Comparison of ENCODE assay signal across 8 cellular contexts in genomic region chr1:155442431-155442830, GRCh38.
DNase-seq lines count a peak whose midpoint lies in the region; ATAC-seq and TF ChIP-seq lines count a peak whose summit lies in the region.
"Not testable (repeated sequence)": the region's sequence is repeated elsewhere in the genome, so short reads cannot be mapped to it uniquely, and the experiment has no call there.

No MANE protein-coding gene starts in this region.

- ATAC-seq in CD4-positive, CD25-positive, alpha-beta regulatory T cell (ENCODE audit: low read depth in 2 of 2); GM23338; activated CD4-positive, alpha-beta T cell treated with anti-CD3 and anti-CD28 coated beads for 36 hours; activated T-cell treated with anti-CD3 and anti-CD28 coated beads, Interleukin-2, amount 50 U/mL, for 72 hours (replicated peaks in 1 of 2); effector memory CD8-positive, alpha-beta T cell (replicated peaks); stimulated activated effector memory CD8-positive, alpha-beta T cell treated with anti-CD3 and anti-CD28 coated beads, Interleukin-12 subunit alpha, Interleukin-12 subunit beta, amount 100 ng/mL, for 72 hours: not testable (repeated sequence)

- H3K79me2 ChIP-seq in GM23338 (replicated peaks; ENCODE audit: insufficient read depth), result not testable (repeated sequence)

- not testable (repeated sequence) for H3K4me3 ChIP-seq in CD4-positive, CD25-positive, alpha-beta regulatory T cell (ENCODE audit: low read depth, low read length); GM23338

- not testable (repeated sequence) for H2AFZ ChIP-seq in GM23338

- CTCF ChIA-PET in activated CD4-positive, alpha-beta T cell treated with anti-CD3 and anti-CD28 coated beads for 36 hours (lab: Charles Lee), result interaction anchor here (0.6 kb wide), 1 partner anchor 25 kb away, joined by 3 read pairs; no protein-coding TSS in a partner anchor

- not testable (repeated sequence) for H3K27me3 Mint-ChIP-seq in CD4-positive, CD25-positive, alpha-beta regulatory T cell; GM23338 (ENCODE audit: insufficient read depth, low read depth, poor library complexity); T-helper 1 cell treated with Interleukin-12 subunit alpha and Interleukin-12 subunit beta and Interleukin-4 antibody, amounts not matched to agents 30 μg/mL and 1 μg/mL, for 36 hours (ENCODE audit: low read depth); activated CD4-positive, alpha-beta T cell treated with anti-CD3 and anti-CD28 coated beads for 36 hours; activated T-cell treated with anti-CD3 and anti-CD28 coated beads, Interleukin-2, amount 50 U/mL, for 72 hours (ENCODE audit: low read depth); effector memory CD8-positive, alpha-beta T cell; mesothelial cell of epicardium (ENCODE audit: low read depth)

- POLR2A ChIA-PET in activated CD4-positive, alpha-beta T cell treated with anti-CD3 and anti-CD28 coated beads for 36 hours (lab: Charles Lee), result not testable (repeated sequence)

- H3K9me3 Mint-ChIP-seq in CD4-positive, CD25-positive, alpha-beta regulatory T cell; GM23338; T-helper 1 cell treated with Interleukin-12 subunit alpha and Interleukin-12 subunit beta and Interleukin-4 antibody, amounts not matched to agents 30 μg/mL and 1 μg/mL, for 36 hours; activated CD4-positive, alpha-beta T cell treated with anti-CD3 and anti-CD28 coated beads for 36 hours (ENCODE audit: low read depth); activated T-cell treated with anti-CD3 and anti-CD28 coated beads, Interleukin-2, amount 50 U/mL, for 72 hours; effector memory CD8-positive, alpha-beta T cell; mesothelial cell of epicardium; stimulated activated effector memory CD8-positive, alpha-beta T cell treated with anti-CD3 and anti-CD28 coated beads, Interleukin-12 subunit alpha, Interleukin-12 subunit beta, amount 100 ng/mL, for 72 hours: not testable (repeated sequence)

- H3K9me2 ChIP-seq in GM23338 (ENCODE audit: insufficient read depth), result not testable (repeated sequence)

- not testable (repeated sequence) for H4K20me1 ChIP-seq in GM23338 (replicated peaks; ENCODE audit: insufficient read depth)

- intact Hi-C loops in activated CD4-positive, alpha-beta T cell treated with anti-CD3 and anti-CD28 coated beads for 36 hours (cut with DNase I, micrococcal nuclease), result not testable (repeated sequence)

- H3K4me1 ChIP-seq in CD4-positive, CD25-positive, alpha-beta regulatory T cell (ENCODE audit: control insufficient read depth, insufficient read depth, low read length, poor library complexity, severe bottlenecking); GM23338 (ENCODE audit: insufficient read depth): not testable (repeated sequence)

- peaks cover 17% of the 10 kb centered on the region for H3K36me3 Mint-ChIP-seq in CD4-positive, CD25-positive, alpha-beta regulatory T cell
- peaks cover 13% of the 10 kb centered on the region for H3K36me3 Mint-ChIP-seq in GM23338 (ENCODE audit: low read depth)
- H3K36me3 Mint-ChIP-seq in T-helper 1 cell treated with Interleukin-12 subunit alpha and Interleukin-12 subunit beta and Interleukin-4 antibody, amounts not matched to agents 30 μg/mL and 1 μg/mL, for 36 hours (ENCODE audit: low read depth), result peaks cover 21% of the 10 kb centered on the region
- H3K36me3 Mint-ChIP-seq in activated CD4-positive, alpha-beta T cell treated with anti-CD3 and anti-CD28 coated beads for 36 hours (ENCODE audit: low read depth), result not testable (repeated sequence)
- peaks cover 2 to 11% of the 10 kb centered on the region in 2 donors for H3K36me3 Mint-ChIP-seq in activated T-cell treated with anti-CD3 and anti-CD28 coated beads, Interleukin-2, amount 50 U/mL, for 72 hours (ENCODE audit: insufficient read depth in 2 of 2)
- peaks cover 25% of the 10 kb centered on the region for H3K36me3 Mint-ChIP-seq in effector memory CD8-positive, alpha-beta T cell (ENCODE audit: insufficient read depth)
- peaks cover 14% of the 10 kb centered on the region for H3K36me3 Mint-ChIP-seq in mesothelial cell of epicardium
- H3K36me3 Mint-ChIP-seq in stimulated activated effector memory CD8-positive, alpha-beta T cell treated with anti-CD3 and anti-CD28 coated beads, Interleukin-12 subunit alpha, Interleukin-12 subunit beta, amount 100 ng/mL, for 72 hours, result peaks cover 60% of the 10 kb centered on the region

- not testable (repeated sequence) for H3F3A ChIP-seq in GM23338 (replicated peaks; ENCODE audit: low read depth)

- H3K4me3 Mint-ChIP-seq in CD4-positive, CD25-positive, alpha-beta regulatory T cell; GM23338; T-helper 1 cell treated with Interleukin-12 subunit alpha and Interleukin-12 subunit beta and Interleukin-4 antibody, amounts not matched to agents 30 μg/mL and 1 μg/mL, for 36 hours; activated CD4-positive, alpha-beta T cell treated with anti-CD3 and anti-CD28 coated beads for 36 hours; activated T-cell treated with anti-CD3 and anti-CD28 coated beads, Interleukin-2, amount 50 U/mL, for 72 hours; effector memory CD8-positive, alpha-beta T cell; mesothelial cell of epicardium; stimulated activated effector memory CD8-positive, alpha-beta T cell treated with anti-CD3 and anti-CD28 coated beads, Interleukin-12 subunit alpha, Interleukin-12 subunit beta, amount 100 ng/mL, for 72 hours: not testable (repeated sequence)

- H3K27ac Mint-ChIP-seq in CD4-positive, CD25-positive, alpha-beta regulatory T cell, result peak overlapping the region in 2 of 3 donors; percentile 8 to 32
- H3K27ac Mint-ChIP-seq in GM23338 (peak overlapping the region; percentile 7; the same call in 1 of the 2 replicates), mesothelial cell of epicardium (peak overlapping the region; percentile 96)
- peak overlapping the region; percentile 47 for H3K27ac Mint-ChIP-seq in T-helper 1 cell treated with Interleukin-12 subunit alpha and Interleukin-12 subunit beta and Interleukin-4 antibody, amounts not matched to agents 30 μg/mL and 1 μg/mL, for 36 hours
- peak overlapping the region; percentile 60 for H3K27ac Mint-ChIP-seq in activated CD4-positive, alpha-beta T cell treated with anti-CD3 and anti-CD28 coated beads for 36 hours
- peak overlapping the region; percentile 88 for H3K27ac Mint-ChIP-seq in activated T-cell treated with anti-CD3 and anti-CD28 coated beads, Interleukin-2, amount 50 U/mL, for 72 hours
- H3K27ac Mint-ChIP-seq in effector memory CD8-positive, alpha-beta T cell, result peak overlapping the region; percentile 19 to 51
- H3K27ac Mint-ChIP-seq in stimulated activated effector memory CD8-positive, alpha-beta T cell treated with anti-CD3 and anti-CD28 coated beads, Interleukin-12 subunit alpha, Interleukin-12 subunit beta, amount 100 ng/mL, for 72 hours, result peak overlapping the region; percentile 39

- not testable (repeated sequence) for H3K4me2 ChIP-seq in GM23338

- not testable (repeated sequence) for DNase-seq in CD4-positive, CD25-positive, alpha-beta regulatory T cell; GM23338 (ENCODE audit: low spot score); activated CD4-positive, alpha-beta T cell treated with anti-CD3 and anti-CD28 coated beads for 36 hours; activated T-cell treated with anti-CD3 and anti-CD28 coated beads, Interleukin-2, amount 50 U/mL, for 72 hours; effector memory CD8-positive, alpha-beta T cell; mesothelial cell of epicardium (ENCODE audit: low spot score in 2 of 2, unreplicated experiment in 2 of 2); stimulated activated effector memory CD8-positive, alpha-beta T cell treated with anti-CD3 and anti-CD28 coated beads, Interleukin-12 subunit alpha, Interleukin-12 subunit beta, amount 100 ng/mL, for 72 hours (ENCODE audit: low spot score in 2 of 2)

- H3K4me1 Mint-ChIP-seq in CD4-positive, CD25-positive, alpha-beta regulatory T cell, result peaks cover 5 to 16% (median 9%) of the 10 kb centered on the region in 4 donors
- peaks cover 12% of the 10 kb centered on the region for H3K4me1 Mint-ChIP-seq in GM23338
- not testable (repeated sequence) for H3K4me1 Mint-ChIP-seq in T-helper 1 cell treated with Interleukin-12 subunit alpha and Interleukin-12 subunit beta and Interleukin-4 antibody, amounts not matched to agents 30 μg/mL and 1 μg/mL, for 36 hours (ENCODE audit: low read depth); activated CD4-positive, alpha-beta T cell treated with anti-CD3 and anti-CD28 coated beads for 36 hours; activated T-cell treated with anti-CD3 and anti-CD28 coated beads, Interleukin-2, amount 50 U/mL, for 72 hours (ENCODE audit: low read depth); stimulated activated effector memory CD8-positive, alpha-beta T cell treated with anti-CD3 and anti-CD28 coated beads, Interleukin-12 subunit alpha, Interleukin-12 subunit beta, amount 100 ng/mL, for 72 hours
- H3K4me1 Mint-ChIP-seq in effector memory CD8-positive, alpha-beta T cell (ENCODE audit: low read depth in 2 of 2), result peaks cover 3 to 11% of the 10 kb centered on the region in 2 donors
- H3K4me1 Mint-ChIP-seq in mesothelial cell of epicardium, result peaks cover 50% of the 10 kb centered on the region

- peaks cover 16% of the 10 kb centered on the region for H3K36me3 ChIP-seq in CD4-positive, CD25-positive, alpha-beta regulatory T cell (ENCODE audit: control insufficient read depth, insufficient read depth, low read length)
- 0 out of 2 replicates have a peak, but pooled peaks cover 13% of the 10 kb centered on the region for H3K36me3 ChIP-seq in GM23338 (ENCODE audit: insufficient read depth)

- not testable (repeated sequence) for H3K9me3 ChIP-seq in CD4-positive, CD25-positive, alpha-beta regulatory T cell (ENCODE audit: control insufficient read depth in 2 of 2, low read length in 2 of 2)

- not testable (repeated sequence) for H3K27me3 ChIP-seq in CD4-positive, CD25-positive, alpha-beta regulatory T cell (ENCODE audit: control insufficient read depth, insufficient read depth, low read length); GM23338 (ENCODE audit: insufficient read depth)

- H3K27ac ChIP-seq in CD4-positive, CD25-positive, alpha-beta regulatory T cell (ENCODE audit: insufficient read depth, low read length, poor library complexity, severe bottlenecking), result not testable (repeated sequence)
- peak overlapping the region; percentile 56; the same call in 1 of the 2 replicates for H3K27ac ChIP-seq in GM23338 (ENCODE audit: low read depth)

- not testable (repeated sequence) for TF ChIP-seq CTCF in GM23338 (conservative IDR thresholded peaks at IDR 0.05; ENCODE audit: low read depth in 2 of 2); mesothelial cell of epicardium (IDR thresholded peaks at IDR 0.05; ENCODE audit: unreplicated experiment)

Comparison
In these comparisons a context has a peak if more than half of its experiments do, and no peak if none do; other contexts are left out.
1. H3K27ac Mint-ChIP-seq: peak in every context shown above with its lines; median percentile 96 in mesothelial cell of epicardium; 88 in activated T-cell treated with anti-CD3 and anti-CD28 coated beads, Interleukin-2, amount 50 U/mL, for 72 hours; 60 in activated CD4-positive, alpha-beta T cell treated with anti-CD3 and anti-CD28 coated beads for 36 hours; 47 in T-helper 1 cell treated with Interleukin-12 subunit alpha and Interleukin-12 subunit beta and Interleukin-4 antibody, amounts not matched to agents 30 μg/mL and 1 μg/mL, for 36 hours; 39 in stimulated activated effector memory CD8-positive, alpha-beta T cell treated with anti-CD3 and anti-CD28 coated beads, Interleukin-12 subunit alpha, Interleukin-12 subunit beta, amount 100 ng/mL, for 72 hours; 35 in effector memory CD8-positive, alpha-beta T cell; 20 in CD4-positive, CD25-positive, alpha-beta regulatory T cell; 7 in GM23338.